Comparison of ENCODE assay signal across 15 cellular contexts in genomic region chrX:72394518-72395163, GRCh38.
DNase-seq lines count a peak whose midpoint lies in the region; ATAC-seq, FAIRE-seq and TF ChIP-seq lines count a peak whose summit lies in the region.
"Had no signal": no experiment of that assay in that cellular context is flagged by ENCODE, and none has a peak within 500 bp of the region (broad histone marks: within the 10 kb centered on the region; RNA-seq: fewer than 3 reads in every experiment).

No MANE protein-coding gene starts in this region.

- CTCF ChIA-PET in K562 (lab: Yijun Ruan, JAX; ENCODE audit: low intra/inter-chr PET ratio): no interaction called here

- TF ChIP-seq POLR2A in K562 (conservative IDR thresholded peaks at IDR 0.05): no peak
- no peak for TF ChIP-seq POLR2A in testis (IDR thresholded peaks at IDR 0.05)

- H3K4me1 Mint-ChIP-seq in activated naive CD8-positive, alpha-beta T cell treated with anti-CD3 and anti-CD28 coated beads, Interleukin-2, amount 50 U/mL, for 24 hours: no peaks in the 10 kb centered on the region
- H3K4me1 Mint-ChIP-seq: stimulated activated memory B cell treated with anti-CD40 and anti-IgM and Interleukin-4, amounts not matched to agents 10 μg/mL and 1 μg/mL and 100 μg/mL, for 72 hours had no signal

- H3K9me3 ChIP-seq in K562 (replicated peaks; ENCODE audit: control insufficient read depth, insufficient read depth, low read depth, low read length) (no peaks in the 10 kb centered on the region), testis (no peaks in the 10 kb centered on the region)
- H3K9me3 ChIP-seq: spleen had no signal

- no peak overlapping the region for H3K27ac Mint-ChIP-seq in activated naive CD8-positive, alpha-beta T cell treated with anti-CD3 and anti-CD28 coated beads, Interleukin-2, amount 50 U/mL, for 24 hours
- H3K27ac Mint-ChIP-seq: mesothelial cell of epicardium; stimulated activated memory B cell treated with anti-CD40 and anti-IgM and Interleukin-4, amounts not matched to agents 10 μg/mL and 1 μg/mL and 100 μg/mL, for 72 hours had no signal

- H3K36me3 ChIP-seq in K562 (ENCODE audit: control insufficient read depth, insufficient read depth, low read length): no peaks in the 10 kb centered on the region
- H3K36me3 ChIP-seq in testis (ENCODE audit: low read depth, missing control alignments): no peaks in the 10 kb centered on the region
- H3K36me3 ChIP-seq: spleen had no signal

- TF ChIP-seq CTCF in K562 (IDR thresholded peaks at IDR 0.05 in 2 of 3, conservative IDR thresholded peaks at IDR 0.05 in 1 of 3; ENCODE audit: insufficient read depth in 2 of 3, low read depth in 1 of 3, low read length in 3 of 3) (no peak), testis (IDR thresholded peaks at IDR 0.05) (no peak)

- DNase-seq in NCI-H82 (lab: John Stamatoyannopoulos, UW) (peak; percentile 8), NCI-H82 treated with DMSO at 0.1 percent for 48 hours (lab: John Stamatoyannopoulos, UW; ENCODE audit: unreplicated experiment) (no peak), K562 (ENCODE audit: extremely low read depth in 1 of 4, low spot score in 3 of 4) (no peak), iris pigment epithelial cell (ENCODE audit: low read depth) (peak; percentile 84), testis (peak; percentile 44), posterior vena cava (ENCODE audit: low spot score) (no peak)
- DNase-seq in activated naive CD8-positive, alpha-beta T cell treated with anti-CD3 and anti-CD28 coated beads, Interleukin-2, amount 50 U/mL, for 24 hours: no peak
- no peak for DNase-seq in stimulated activated CD4-positive, alpha-beta T cell treated with anti-CD3 and anti-CD28 coated beads, Interleukin-15, amount 100 ng/mL, for 24 hours
- DNase-seq: 8988T; activated CD8-positive, alpha-beta memory T cell treated with anti-CD3 and anti-CD28 coated beads, Interleukin-2, amount 50 U/mL, for 4 hours; MM.1S; NCI-H774; spleen had no signal

- TF ChIP-seq EP300 in K562 (IDR thresholded peaks at IDR 0.05; ENCODE audit: low read length): no peak

- ATAC-seq in K562: peak; percentile 59; the same call in 2 of the 3 replicates
- no peak for ATAC-seq in activated naive CD8-positive, alpha-beta T cell treated with anti-CD3 and anti-CD28 coated beads, Interleukin-2, amount 50 U/mL, for 24 hours
- ATAC-seq: stimulated activated memory B cell treated with anti-CD40 and anti-IgM and Interleukin-4, amounts not matched to agents 10 μg/mL and 1 μg/mL and 100 μg/mL, for 72 hours had no signal

- no peak overlapping the region for H3K4me3 Mint-ChIP-seq in activated naive CD8-positive, alpha-beta T cell treated with anti-CD3 and anti-CD28 coated beads, Interleukin-2, amount 50 U/mL, for 24 hours
- H3K4me3 Mint-ChIP-seq: mesothelial cell of epicardium; stimulated activated memory B cell treated with anti-CD40 and anti-IgM and Interleukin-4, amounts not matched to agents 10 μg/mL and 1 μg/mL and 100 μg/mL, for 72 hours had no signal

- H3K9ac ChIP-seq in K562 (ENCODE audit: insufficient read depth in 1 of 2, low read depth in 2 of 2, low read length in 2 of 2): no peak overlapping the region

- in situ Hi-C loops in K562 (cut with MboI): no loop called here

- H3K27me3 ChIP-seq in K562 (ENCODE audit: control insufficient read depth in 2 of 2, insufficient read depth in 2 of 2, low read length in 2 of 2) (no peaks in the 10 kb centered on the region), testis (no peaks in the 10 kb centered on the region)

- no peaks in the 10 kb centered on the region for H3K9me1 ChIP-seq in K562 (ENCODE audit: control insufficient read depth, insufficient read depth, low read length)

- POLR2A ChIA-PET in K562 (lab: Yijun Ruan, JAX): no interaction called here

- H4K20me1 ChIP-seq in K562 (replicated peaks; ENCODE audit: control insufficient read depth, insufficient read depth, low read length): no peaks in the 10 kb centered on the region

- peaks cover 0 to 2% of the 10 kb centered on the region in 2 experiments; a peak in 2 of 5 replicates for H3K4me1 ChIP-seq in K562 (replicated peaks in 1 of 2; ENCODE audit: control insufficient read depth in 2 of 2, insufficient read depth in 2 of 2, low read length in 2 of 2)
- peaks cover 5% of the 10 kb centered on the region for H3K4me1 ChIP-seq in testis

- H3K79me2 ChIP-seq in K562 (ENCODE audit: control insufficient read depth, insufficient read depth, low read length): no peaks in the 10 kb centered on the region

- no peak overlapping the region for H3K4me2 ChIP-seq in K562 (ENCODE audit: insufficient read depth, low read length)

- no peak overlapping the region for H2AFZ ChIP-seq in K562 (ENCODE audit: low read depth, low read length)

- peaks cover 1% of the 10 kb centered on the region for H3K36me3 Mint-ChIP-seq in activated naive CD8-positive, alpha-beta T cell treated with anti-CD3 and anti-CD28 coated beads, Interleukin-2, amount 50 U/mL, for 24 hours (ENCODE audit: low read depth)

- H3K4me3 ChIP-seq in K562 (no peak overlapping the region), testis (no peak overlapping the region)
- H3K4me3 ChIP-seq: spleen had no signal

- FAIRE-seq in K562 (lab: Jason Lieb, UNC): no peak

- 22% methylated on average over 8 of the region's 8 CpGs for WGBS in K562 (ENCODE audit: insufficient coverage, low coverage, missing lambda C conversion rate)
- 39 to 47% methylated on average over 8 of the region's 8 CpGs for whole genome bisulfite sequencing in testis, 2 donors

- H3K27ac ChIP-seq in K562 (ENCODE audit: extremely low read depth, low read depth, low read length) (no peak overlapping the region), testis (no peak overlapping the region)

- H3K27me3 Mint-ChIP-seq in activated naive CD8-positive, alpha-beta T cell treated with anti-CD3 and anti-CD28 coated beads, Interleukin-2, amount 50 U/mL, for 24 hours: no peaks in the 10 kb centered on the region
- H3K27me3 Mint-ChIP-seq: stimulated activated memory B cell treated with anti-CD40 and anti-IgM and Interleukin-4, amounts not matched to agents 10 μg/mL and 1 μg/mL and 100 μg/mL, for 72 hours had no signal

- no peaks in the 10 kb centered on the region for H3K9me3 Mint-ChIP-seq in activated naive CD8-positive, alpha-beta T cell treated with anti-CD3 and anti-CD28 coated beads, Interleukin-2, amount 50 U/mL, for 24 hours
- H3K9me3 Mint-ChIP-seq: stimulated activated memory B cell treated with anti-CD40 and anti-IgM and Interleukin-4, amounts not matched to agents 10 μg/mL and 1 μg/mL and 100 μg/mL, for 72 hours had no signal

- no peak for TF ChIP-seq RAD21 in K562 (CRISPR knock-in tag; conservative IDR thresholded peaks at IDR 0.05 in 1 of 2, IDR thresholded peaks at IDR 0.05 in 1 of 2)

- BruUV-seq in K562 (replicated peaks; lab: Mats Ljungman, UMichigan): no TSS peak

- intact Hi-C loops in K562 (cut with micrococcal nuclease): no loop called here
- intact Hi-C loops in testis (cut with DNase I; ENCODE audit: low total_unique reads): no loop called here
- intact Hi-C loops in posterior vena cava (cut with DNase I): no loop called here

TF ChIP-seq in K562, 482 proteins besides CTCF, POLR2A, EP300 and RAD21 (continues in another document):
- TF ChIP-seq PRPF4 (IDR thresholded peaks at IDR 0.05; ENCODE audit: insufficient read depth, low read depth, low read length, poor library complexity, severe bottlenecking): no peak
- TF ChIP-seq THRB (CRISPR knock-in tag; conservative IDR thresholded peaks at IDR 0.05): no peak
- TF ChIP-seq SMAD2 (IDR thresholded peaks at IDR 0.05; ENCODE audit: low read depth, low read length): no peak
- no peak for TF ChIP-seq ETS2 (tag; IDR thresholded peaks at IDR 0.05; ENCODE audit: borderline replicate concordance, poor library complexity, severe bottlenecking)
- no peak for TF ChIP-seq RBBP5 (IDR thresholded peaks at IDR 0.05; ENCODE audit: borderline replicate concordance, insufficient read depth, low read length, poor library complexity, severe bottlenecking)
- TF ChIP-seq ZNF668 (CRISPR knock-in tag; IDR thresholded peaks at IDR 0.05): no peak

Comparison
In these comparisons a context has a peak if more than half of its experiments do, and no peak if none do; other contexts are left out.
1. DNase-seq: peak in NCI-H82 (single experiment), iris pigment epithelial cell (single experiment) and testis (single experiment); none in NCI-H82 treated with DMSO at 0.1 percent for 48 hours (single experiment), K562 (0 of 4), activated naive CD8-positive, alpha-beta T cell treated with anti-CD3 and anti-CD28 coated beads, Interleukin-2, amount 50 U/mL, for 24 hours (single experiment), posterior vena cava (single experiment) and stimulated activated CD4-positive, alpha-beta T cell treated with anti-CD3 and anti-CD28 coated beads, Interleukin-15, amount 100 ng/mL, for 24 hours (single experiment).